Comparison of ENCODE assay signal across 8 cellular contexts in the genomic region with DNA sequence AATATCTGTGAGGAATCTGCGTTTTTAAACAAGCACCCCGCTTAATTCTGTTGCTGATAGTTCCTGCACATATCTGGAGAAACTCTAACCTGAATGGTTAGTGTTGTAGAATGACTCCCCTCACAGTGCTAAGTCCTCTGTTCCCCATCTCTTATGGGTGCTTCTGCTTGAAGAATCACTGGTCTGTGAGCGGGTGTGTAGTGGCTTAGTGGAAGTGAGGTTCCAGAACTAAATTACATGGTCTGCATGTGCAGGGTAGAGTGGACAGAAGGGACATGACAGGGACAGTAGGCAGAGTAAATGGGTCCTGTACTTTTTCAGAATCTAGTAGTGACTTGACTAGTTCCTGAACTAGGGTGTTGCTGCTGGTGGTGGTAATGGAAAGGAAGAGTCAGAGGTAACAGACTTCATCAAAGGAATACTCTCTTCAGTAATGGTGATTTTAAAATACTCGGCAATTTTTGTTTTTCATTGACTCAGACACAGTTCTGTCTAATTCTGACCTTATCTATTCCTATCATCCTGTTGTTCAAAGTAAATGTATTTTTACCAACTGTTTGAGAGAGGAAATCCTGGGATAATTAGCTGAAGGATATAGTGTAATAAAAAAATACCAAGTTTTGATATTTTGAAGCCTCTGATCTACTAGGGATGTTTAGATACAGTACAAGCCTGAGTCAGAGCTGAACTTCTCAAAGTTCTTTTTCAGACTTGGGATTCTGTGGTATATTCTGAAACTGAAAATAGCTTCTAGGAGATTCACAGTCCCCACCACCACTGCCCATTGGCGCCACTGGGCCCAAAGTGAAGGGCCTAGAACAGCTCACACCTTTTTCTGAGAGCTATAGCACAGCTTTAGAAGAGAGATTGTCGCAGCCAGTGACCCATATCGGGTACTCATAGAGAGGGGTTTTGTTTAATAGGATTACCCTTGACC. TPM values are rescaled to one million over a fixed set of nuclear protein-coding genes. Genes with fewer than 3 reads are reported as not detected.
DNase-seq lines count a peak whose midpoint lies in the region; ATAC-seq lines count a peak whose summit lies in the region.

No MANE protein-coding gene starts in this region.

- H3K79me1 ChIP-seq in mesenchymal stem cell (replicated peaks; ENCODE audit: low read length, poor library complexity, severe bottlenecking): peaks cover 5% of the 10 kb centered on the region

- no peak overlapping the region for H2BK120ac ChIP-seq in mesenchymal stem cell (ENCODE audit: low read depth, low read length)

- H3K23ac ChIP-seq in mesenchymal stem cell (ENCODE audit: low read length in 2 of 2): no peak overlapping the region

- H3K4ac ChIP-seq in mesenchymal stem cell (ENCODE audit: low read depth in 1 of 2, low read length in 2 of 2): no peak overlapping the region

- H3K36me3 ChIP-seq in mesenchymal stem cell (ENCODE audit: control insufficient read depth in 1 of 2, insufficient read depth in 2 of 2, low read depth in 1 of 2, low read length in 2 of 2): peaks cover 0 to 17% of the 10 kb centered on the region in 2 experiments

- ATAC-seq in HG02763 (IDR thresholded peaks at IDR 0.05; ENCODE audit: unreplicated experiment) (peak; percentile 93), T-helper 17 cell (peak; percentile 9)

- H3K27ac ChIP-seq in mesenchymal stem cell (ENCODE audit: low read length, poor library complexity, severe bottlenecking): no peak overlapping the region

- no peak overlapping the region for H3K18ac ChIP-seq in mesenchymal stem cell (ENCODE audit: low read depth in 1 of 2, low read length in 2 of 2)

- H3K4me1 Mint-ChIP-seq in T-helper 17 cell: peaks cover 34% of the 10 kb centered on the region

- H2BK5ac ChIP-seq in mesenchymal stem cell (ENCODE audit: low read depth, low read length, poor library complexity, severe bottlenecking): no peak overlapping the region

- DNase-seq in NCI-H82 (lab: John Stamatoyannopoulos, UW) (peak; percentile 56), NCI-H82 treated with DMSO at 0.1 percent for 48 hours (lab: John Stamatoyannopoulos, UW; ENCODE audit: unreplicated experiment) (no peak), T-helper 17 cell (no peak), mesenchymal stem cell (peak; percentile 68), mucosa of gallbladder (ENCODE audit: low spot score) (no peak)
- no peak for DNase-seq in effector CD8-positive, alpha-beta T cell (lab: John Stamatoyannopoulos, UW)
- no peak for DNase-seq in effector CD4-positive, alpha-beta T cell

- peaks cover 4% of the 10 kb centered on the region for H3K4me1 ChIP-seq in mesenchymal stem cell (ENCODE audit: control insufficient read depth, insufficient read depth, low read depth, low read length)

- H2BK12ac ChIP-seq in mesenchymal stem cell (ENCODE audit: low read length in 2 of 2): no peak overlapping the region

- H3K4me3 Mint-ChIP-seq in T-helper 17 cell: no peak overlapping the region

- peak overlapping the region; percentile 77 for H2AK5ac ChIP-seq in mesenchymal stem cell (ENCODE audit: low read length, severe bottlenecking)

- peak overlapping the region; percentile 21 for H3K9ac ChIP-seq in mesenchymal stem cell (ENCODE audit: low read length)

- no peaks in the 10 kb centered on the region for H3K27me3 ChIP-seq in mesenchymal stem cell (ENCODE audit: control insufficient read depth in 1 of 2, insufficient read depth in 1 of 2, low read length in 2 of 2)

- no peaks in the 10 kb centered on the region for H3K9me3 ChIP-seq in T-helper 17 cell (ENCODE audit: control insufficient read depth, low read length, poor library complexity, severe bottlenecking)
- H3K9me3 ChIP-seq in mesenchymal stem cell (ENCODE audit: control insufficient read depth, low read length): no peaks in the 10 kb centered on the region

- H2BK15ac ChIP-seq in mesenchymal stem cell (ENCODE audit: low read depth, poor library complexity, severe bottlenecking): no peak overlapping the region

- H3K27ac Mint-ChIP-seq in T-helper 17 cell: peak overlapping the region; percentile 51

- no peaks in the 10 kb centered on the region for H3K27me3 Mint-ChIP-seq in T-helper 17 cell

- H3K14ac ChIP-seq in mesenchymal stem cell (ENCODE audit: low read length in 2 of 2): peak overlapping the region in 1 of 2 experiments; percentile 11

- no peak overlapping the region for H2AFZ ChIP-seq in mesenchymal stem cell (ENCODE audit: low read depth, low read length)

- peak overlapping the region; percentile 11 for H4K91ac ChIP-seq in mesenchymal stem cell (ENCODE audit: low read length)

- H3K4me3 ChIP-seq in mesenchymal stem cell (ENCODE audit: insufficient read depth in 1 of 2, low read depth in 1 of 2, low read length in 2 of 2): no peak overlapping the region

- WGBS in mesenchymal stem cell: 100% methylated on average over 4 of the region's 7 CpGs

- H3K36me3 Mint-ChIP-seq in T-helper 17 cell (ENCODE audit: low read depth): no peaks in the 10 kb centered on the region

- peak overlapping the region; percentile 4 for H4K8ac ChIP-seq in mesenchymal stem cell (ENCODE audit: low read length)

- no peak overlapping the region for H3K4me2 ChIP-seq in mesenchymal stem cell (ENCODE audit: low read length, poor library complexity, severe bottlenecking)

RNA-seq across cellular contexts. Expression of a gene that starts 55.5 kb away (rescaled TPM):
- total RNA-seq in T-helper 17 cell: 10 to 100 TPM; 27.0 to 41.6 TPM
- polyA plus RNA-seq in mesenchymal stem cell (2013, experiment 1 of 2): 183 TPM
- polyA plus RNA-seq in mesenchymal stem cell (2013, experiment 2 of 2): 178 TPM
- 103 TPM for total RNA-seq in mucosa of gallbladder

Comparison
In these comparisons a context has a peak if more than half of its experiments do, and no peak if none do; other contexts are left out.
1. DNase-seq: peak in NCI-H82 (single experiment) and mesenchymal stem cell (single experiment); none in NCI-H82 treated with DMSO at 0.1 percent for 48 hours (single experiment), T-helper 17 cell (0 of 3), effector CD8-positive, alpha-beta T cell (single experiment), mucosa of gallbladder (single experiment) and effector CD4-positive, alpha-beta T cell (single experiment).